ENCODE assay signal across 32 cellular contexts in the genomic region with DNA sequence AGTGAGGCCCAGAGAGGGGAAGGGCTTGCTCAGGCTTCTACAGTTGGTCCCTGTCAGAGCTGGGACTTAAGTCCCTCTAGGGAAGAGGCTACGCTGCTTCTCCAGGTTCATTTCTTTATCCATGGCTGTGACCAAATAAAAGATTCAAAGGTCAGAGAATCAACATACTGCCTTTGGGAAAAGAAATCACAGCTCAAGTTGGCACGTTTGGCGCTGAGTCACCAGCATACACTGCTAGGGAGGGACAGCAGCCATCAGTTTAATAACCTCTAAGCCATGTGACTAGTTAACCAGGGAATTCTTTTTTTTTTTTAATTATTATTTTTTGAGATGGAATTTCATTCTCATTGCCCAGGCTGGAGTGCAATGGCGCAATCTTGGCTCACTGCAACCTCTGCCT. TPM values are rescaled to one million over a fixed set of nuclear protein-coding genes. Genes with fewer than 3 reads are reported as not detected.
"Had no signal": no experiment of that assay in that cellular context is flagged by ENCODE, and none has a peak within 500 bp of the region (broad histone marks: within the 10 kb centered on the region; RNA-seq: fewer than 3 reads in every experiment).

No MANE protein-coding gene starts in this region.

- H3K36me3 ChIP-seq: adrenal gland, ascending aorta, colonic mucosa, esophagus squamous epithelium, heart right ventricle, neutrophil, upper lobe of left lung had no signal

- H3K4me3 Mint-ChIP-seq: activated B cell treated with CpG ODN at 0.5 μM for 24 hours; activated CD4-positive, alpha-beta T cell treated with anti-CD3 and anti-CD28 coated beads for 36 hours; activated naive CD8-positive, alpha-beta T cell; activated T-cell treated with anti-CD3 and anti-CD28 coated beads, Interleukin-2, amount 50 U/mL, for 24 hours; central memory CD8-positive, alpha-beta T cell; effector memory CD8-positive, alpha-beta T cell; mesothelial cell of epicardium; nephron; stimulated activated memory B cell treated with anti-CD40 and anti-IgM and Interleukin-4, amounts not matched to agents 10 μg/mL and 1 μg/mL and 100 μg/mL, for 72 hours; T-helper 1 cell treated with Interleukin-12 subunit alpha and Interleukin-12 subunit beta and Interleukin-4 antibody, amounts not matched to agents 30 μg/mL and 1 μg/mL, for 36 hours had no signal

- H3K4me1 Mint-ChIP-seq: activated B cell treated with CpG ODN at 0.5 μM for 24 hours; activated CD4-positive, alpha-beta T cell treated with anti-CD3 and anti-CD28 coated beads for 36 hours; central memory CD8-positive, alpha-beta T cell; mesothelial cell of epicardium; nephron; stimulated activated memory B cell treated with anti-CD40 and anti-IgM and Interleukin-4, amounts not matched to agents 10 μg/mL and 1 μg/mL and 100 μg/mL, for 72 hours had no signal

- H3K36me3 Mint-ChIP-seq: mesothelial cell of epicardium; stimulated activated memory B cell treated with anti-CD40 and anti-IgM and Interleukin-4, amounts not matched to agents 10 μg/mL and 1 μg/mL and 100 μg/mL, for 72 hours had no signal

- H3K9me3 Mint-ChIP-seq: activated B cell treated with CpG ODN at 0.5 μM for 24 hours; activated T-cell treated with anti-CD3 and anti-CD28 coated beads, Interleukin-2, amount 50 U/mL, for 24 hours; activated T-helper 2 cell treated with anti-CD3 and anti-CD28 coated beads, Interferon-gamma antibody, Interleukin-2, Interleukin-4, amounts not matched to agents 10 μg/mL and 5 μg/mL and 100 μg/mL, durations not matched to agents 14 hours and 24 hours and 36 hours; central memory CD8-positive, alpha-beta T cell; effector memory CD8-positive, alpha-beta T cell; mesothelial cell of epicardium; stimulated activated memory B cell treated with anti-CD40 and anti-IgM and Interleukin-4, amounts not matched to agents 10 μg/mL and 1 μg/mL and 100 μg/mL, for 72 hours had no signal

- H3K27ac Mint-ChIP-seq: activated B cell treated with CpG ODN at 0.5 μM for 24 hours; activated CD4-positive, alpha-beta T cell treated with anti-CD3 and anti-CD28 coated beads for 36 hours; activated naive CD8-positive, alpha-beta T cell; activated T-cell treated with anti-CD3 and anti-CD28 coated beads, Interleukin-2, amount 50 U/mL, for 24 hours; activated T-helper 2 cell treated with anti-CD3 and anti-CD28 coated beads, Interferon-gamma antibody, Interleukin-2, Interleukin-4, amounts not matched to agents 10 μg/mL and 5 μg/mL and 100 μg/mL, durations not matched to agents 14 hours and 24 hours and 36 hours; mesothelial cell of epicardium; nephron; stimulated activated memory B cell treated with anti-CD40 and anti-IgM and Interleukin-4, amounts not matched to agents 10 μg/mL and 1 μg/mL and 100 μg/mL, for 72 hours; T-helper 1 cell treated with Interleukin-12 subunit alpha and Interleukin-12 subunit beta and Interleukin-4 antibody, amounts not matched to agents 30 μg/mL and 1 μg/mL, for 36 hours had no signal

- H3K27me3 ChIP-seq: adrenal gland, ascending aorta, colonic mucosa, heart right ventricle, neutrophil, testis, upper lobe of left lung had no signal

- ATAC-seq: activated CD4-positive, alpha-beta T cell treated with anti-CD3 and anti-CD28 coated beads for 36 hours; effector memory CD8-positive, alpha-beta T cell; heart right ventricle; left ventricle myocardium superior; sciatic nerve; stimulated activated memory B cell treated with anti-CD40 and anti-IgM and Interleukin-4, amounts not matched to agents 10 μg/mL and 1 μg/mL and 100 μg/mL, for 72 hours had no signal

- H3K9me3 ChIP-seq: adrenal gland, ascending aorta, colonic mucosa, esophagus squamous epithelium, heart right ventricle, neutrophil, testis, upper lobe of left lung had no signal

- H3K27ac ChIP-seq: adrenal gland, ascending aorta, colonic mucosa, dorsolateral prefrontal cortex, esophagus squamous epithelium, neutrophil, testis, upper lobe of left lung had no signal

- H3K4me3 ChIP-seq: adrenal gland, ascending aorta, colonic mucosa, dorsolateral prefrontal cortex, esophagus squamous epithelium, heart right ventricle, smooth muscle cell, testis, upper lobe of left lung had no signal

- DNase-seq: activated B cell treated with CpG ODN at 0.5 μM for 24 hours; activated CD4-positive, alpha-beta T cell treated with anti-CD3 and anti-CD28 coated beads for 36 hours; activated CD4-positive, alpha-beta T cell treated with anti-CD3 and anti-CD28 coated beads, Interleukin-2, amount 50 U/mL, for 4 hours; activated CD8-positive, alpha-beta memory T cell treated with anti-CD3 and anti-CD28 coated beads for 24 hours; activated CD8-positive, alpha-beta memory T cell treated with anti-CD3 and anti-CD28 coated beads, Interleukin-2, amount 50 U/mL, for 4 hours; activated naive CD4-positive, alpha-beta T cell; activated T-cell treated with anti-CD3 and anti-CD28 coated beads, Interleukin-2, amount 50 U/mL, for 24 hours; adrenal gland; colonic mucosa; dorsolateral prefrontal cortex; effector memory CD8-positive, alpha-beta T cell; esophagus squamous epithelium; heart right ventricle; left ventricle myocardium superior; mammary epithelial cell; stimulated activated CD4-positive, alpha-beta T cell treated with anti-CD3 and anti-CD28 coated beads, Interleukin-15, amount 100 ng/mL, for 24 hours; testis; upper lobe of left lung had no signal

- H3K27me3 Mint-ChIP-seq: activated CD4-positive, alpha-beta T cell treated with anti-CD3 and anti-CD28 coated beads for 36 hours; activated naive CD8-positive, alpha-beta T cell; activated T-cell treated with anti-CD3 and anti-CD28 coated beads, Interleukin-2, amount 50 U/mL, for 24 hours; central memory CD8-positive, alpha-beta T cell had no signal

- H3K4me1 ChIP-seq: adrenal gland, ascending aorta, colonic mucosa, testis had no signal

RNA-seq across cellular contexts. Expression of a gene that starts 28.4 kb away (rescaled TPM):
- total RNA-seq: activated B cell treated with CpG ODN at 0.5 μM for 24 hours; activated CD4-positive, alpha-beta T cell treated with anti-CD3 and anti-CD28 coated beads for 36 hours; activated T-helper 2 cell treated with anti-CD3 and anti-CD28 coated beads, Interferon-gamma antibody, Interleukin-2, Interleukin-4, amounts not matched to agents 10 μg/mL and 5 μg/mL and 100 μg/mL, durations not matched to agents 14 hours and 24 hours and 36 hours; endothelial cell of umbilical vein; fibroblast of villous mesenchyme; kidney epithelial cell; mammary epithelial cell; mesothelial cell of epicardium; smooth muscle cell had no signal
- polyA plus RNA-seq: endothelial cell of umbilical vein, mammary epithelial cell had no signal

RNA-seq across cellular contexts. Expression of a gene that starts 41.3 kb away (rescaled TPM):
- total RNA-seq: activated T-helper 2 cell treated with anti-CD3 and anti-CD28 coated beads, Interferon-gamma antibody, Interleukin-2, Interleukin-4, amounts not matched to agents 10 μg/mL and 5 μg/mL and 100 μg/mL, durations not matched to agents 14 hours and 24 hours and 36 hours; endothelial cell of umbilical vein; kidney epithelial cell; mammary epithelial cell had no signal
- polyA plus RNA-seq: endothelial cell of umbilical vein, mammary epithelial cell had no signal
